ENCODE assay signal across 8 cellular contexts in genomic region chr7:99631311-99632109, GRCh38. TPM values are rescaled to one million over a fixed set of nuclear protein-coding genes. Genes with fewer than 3 reads are reported as not detected.
DNase-seq lines count a peak whose midpoint lies in the region; ATAC-seq and TF ChIP-seq lines count a peak whose summit lies in the region.

No MANE protein-coding gene starts in this region.

- H3K9me3 Mint-ChIP-seq in activated T-helper 1 cell treated with anti-CD3 and anti-CD28 coated beads, Interleukin-12 subunit alpha, Interleukin-12 subunit beta, Interleukin-2, Interleukin-4 antibody, amounts not matched to agents 30 ng/mL and 10 ng/mL and 1 ng/mL, durations not matched to agents 14 hours and 24 hours and 36 hours: no peaks in the 10 kb centered on the region

- H3K79me2 ChIP-seq in hepatocyte: peaks cover 3% of the 10 kb centered on the region

- H3K4me1 ChIP-seq in BE2C (no peaks in the 10 kb centered on the region), hepatocyte (ENCODE audit: insufficient read depth) (no peaks in the 10 kb centered on the region), thymus (ENCODE audit: control insufficient read depth, insufficient read depth, low read length) (no peaks in the 10 kb centered on the region)

- no peak overlapping the region for H2AFZ ChIP-seq in hepatocyte

- peak; percentile 18; the same call in 1 of the 2 replicates for TF ChIP-seq RAD21 in Ishikawa (IDR thresholded peaks at IDR 0.05; ENCODE audit: low read depth)

- H3K27me3 ChIP-seq in BE2C (no peaks in the 10 kb centered on the region), hepatocyte (no peaks in the 10 kb centered on the region), thymus (ENCODE audit: control insufficient read depth, insufficient read depth) (no peaks in the 10 kb centered on the region)

- H3K9me3 ChIP-seq in BE2C: no peaks in the 10 kb centered on the region
- no peaks in the 10 kb centered on the region for H3K9me3 ChIP-seq in hepatocyte (ENCODE audit: low read depth)
- H3K9me3 ChIP-seq in thymus (ENCODE audit: control insufficient read depth): no peaks in the 10 kb centered on the region

- H3K27ac ChIP-seq in hepatocyte (peak overlapping the region; percentile 38), thymus (ENCODE audit: low read depth) (peak overlapping the region; percentile 42)

- TF ChIP-seq CTCF in BE2C (IDR thresholded peaks at IDR 0.05; ENCODE audit: low read depth, low read length): 0 out of 2 replicates have a peak, but pooled peaks have one; percentile 9
- TF ChIP-seq CTCF in hepatocyte (IDR thresholded peaks at IDR 0.05; ENCODE audit: poor library complexity): peak; percentile 51

- no peak for TF ChIP-seq EP300 in Ishikawa (IDR thresholded peaks at IDR 0.05; ENCODE audit: borderline replicate concordance)

- peaks cover 18% of the 10 kb centered on the region for H3K4me1 Mint-ChIP-seq in activated T-helper 1 cell treated with anti-CD3 and anti-CD28 coated beads, Interleukin-12 subunit alpha, Interleukin-12 subunit beta, Interleukin-2, Interleukin-4 antibody, amounts not matched to agents 30 ng/mL and 10 ng/mL and 1 ng/mL, durations not matched to agents 14 hours and 24 hours and 36 hours (ENCODE audit: low read depth)

- H3K4me3 Mint-ChIP-seq in activated T-helper 1 cell treated with anti-CD3 and anti-CD28 coated beads, Interleukin-12 subunit alpha, Interleukin-12 subunit beta, Interleukin-2, Interleukin-4 antibody, amounts not matched to agents 30 ng/mL and 10 ng/mL and 1 ng/mL, durations not matched to agents 14 hours and 24 hours and 36 hours: no peak overlapping the region

- no peaks in the 10 kb centered on the region for H3K9me2 ChIP-seq in hepatocyte (replicated peaks; ENCODE audit: insufficient read depth)

- ATAC-seq in HG02571 (IDR thresholded peaks at IDR 0.05; ENCODE audit: unreplicated experiment) (no peak), HG02763 (IDR thresholded peaks at IDR 0.05; ENCODE audit: unreplicated experiment) (no peak)

- intact Hi-C loops in activated T-helper 1 cell treated with anti-CD3 and anti-CD28 coated beads, Interleukin-12 subunit alpha, Interleukin-12 subunit beta, Interleukin-2, Interleukin-4 antibody, amounts not matched to agents 30 ng/mL and 10 ng/mL and 1 ng/mL, durations not matched to agents 14 hours and 24 hours and 36 hours (cut with micrococcal nuclease): no loop called here

- no peak overlapping the region for H3K4me3 ChIP-seq in BE2C (ENCODE audit: low read depth, low read length)
- no peak overlapping the region for H3K4me3 ChIP-seq in hepatocyte
- H3K4me3 ChIP-seq in thymus (ENCODE audit: low read length): no peak overlapping the region

- WGBS in hepatocyte (ENCODE audit: low lambda C conversion rate, missing lambda C conversion rate): 45% methylated on average over 8 of the region's 8 CpGs
- WGBS in thymus: 90% methylated on average over 8 of the region's 8 CpGs

- DNase-seq in BE2C (no peak), hepatocyte (ENCODE audit: low spot score) (peak; percentile 69), germinal center (ENCODE audit: low spot score) (no peak)
- no peak for DNase-seq in activated T-helper 1 cell treated with anti-CD3 and anti-CD28 coated beads, Interleukin-12 subunit alpha, Interleukin-12 subunit beta, Interleukin-2, Interleukin-4 antibody, amounts not matched to agents 30 ng/mL and 10 ng/mL and 1 ng/mL, durations not matched to agents 14 hours and 24 hours and 36 hours (ENCODE audit: low spot score)

- H4K20me1 ChIP-seq in hepatocyte (ENCODE audit: insufficient read depth, poor library complexity, severe bottlenecking): no peaks in the 10 kb centered on the region

- H3K4me2 ChIP-seq in hepatocyte: no peak overlapping the region

- peak overlapping the region; percentile 75 for H3K27ac Mint-ChIP-seq in activated T-helper 1 cell treated with anti-CD3 and anti-CD28 coated beads, Interleukin-12 subunit alpha, Interleukin-12 subunit beta, Interleukin-2, Interleukin-4 antibody, amounts not matched to agents 30 ng/mL and 10 ng/mL and 1 ng/mL, durations not matched to agents 14 hours and 24 hours and 36 hours

- peaks cover 46% of the 10 kb centered on the region for H3K36me3 ChIP-seq in BE2C
- no peaks in the 10 kb centered on the region for H3K36me3 ChIP-seq in hepatocyte (replicated peaks; ENCODE audit: insufficient read depth, low read depth)
- H3K36me3 ChIP-seq in thymus (ENCODE audit: control insufficient read depth, insufficient read depth): peaks cover 40% of the 10 kb centered on the region

- H3K36me3 Mint-ChIP-seq in activated T-helper 1 cell treated with anti-CD3 and anti-CD28 coated beads, Interleukin-12 subunit alpha, Interleukin-12 subunit beta, Interleukin-2, Interleukin-4 antibody, amounts not matched to agents 30 ng/mL and 10 ng/mL and 1 ng/mL, durations not matched to agents 14 hours and 24 hours and 36 hours (ENCODE audit: low read depth): peaks cover 47% of the 10 kb centered on the region

- H3K27me3 Mint-ChIP-seq in activated T-helper 1 cell treated with anti-CD3 and anti-CD28 coated beads, Interleukin-12 subunit alpha, Interleukin-12 subunit beta, Interleukin-2, Interleukin-4 antibody, amounts not matched to agents 30 ng/mL and 10 ng/mL and 1 ng/mL, durations not matched to agents 14 hours and 24 hours and 36 hours (ENCODE audit: insufficient read depth): no peaks in the 10 kb centered on the region

TF ChIP-seq in Ishikawa, 13 proteins besides CTCF, POLR2A, EP300 and RAD21:
- TF ChIP-seq YY1 (IDR thresholded peaks at IDR 0.05; ENCODE audit: low read depth): no peak

RNA-seq across cellular contexts. Expression of gene ZSCAN25, which starts 14.8 kb away (rescaled TPM):
- 17.5 TPM for polyA plus RNA-seq in BE2C (2012; ENCODE audit: insufficient read depth, insufficient read length, low read depth)
- 31.5 and 32.9 TPM in 2 replicates for total RNA-seq in activated T-helper 1 cell treated with anti-CD3 and anti-CD28 coated beads, Interleukin-12 subunit alpha, Interleukin-12 subunit beta, Interleukin-2, Interleukin-4 antibody, amounts not matched to agents 30 ng/mL and 10 ng/mL and 1 ng/mL, durations not matched to agents 14 hours and 24 hours and 36 hours
- 11.4 and 18.8 TPM in 2 replicates for total RNA-seq in hepatocyte
- polyA plus RNA-seq in hepatocyte (8.4 and 11.4 TPM in 2 replicates), thymus (9.8 TPM)

RNA-seq across cellular contexts. Expression of gene TMEM225B, which starts 33.4 kb away (rescaled TPM):
- polyA plus RNA-seq in BE2C (2012; ENCODE audit: insufficient read depth, insufficient read length, low read depth): 8.8 TPM
- total RNA-seq in activated T-helper 1 cell treated with anti-CD3 and anti-CD28 coated beads, Interleukin-12 subunit alpha, Interleukin-12 subunit beta, Interleukin-2, Interleukin-4 antibody, amounts not matched to agents 30 ng/mL and 10 ng/mL and 1 ng/mL, durations not matched to agents 14 hours and 24 hours and 36 hours: 0.60 and 0.64 TPM in 2 replicates
- total RNA-seq in hepatocyte: 0.20 and 0.24 TPM in 2 replicates
- polyA plus RNA-seq in hepatocyte: 0.12 and 1.8 TPM in 2 replicates
- 2.8 TPM for polyA plus RNA-seq in thymus

RNA-seq across cellular contexts. Expression of gene CYP3A5, which starts 48.3 kb away (rescaled TPM):
- 4.0 TPM for polyA plus RNA-seq in BE2C (2012; ENCODE audit: insufficient read depth, insufficient read length, low read depth)
- not detected in 2 replicates for total RNA-seq in activated T-helper 1 cell treated with anti-CD3 and anti-CD28 coated beads, Interleukin-12 subunit alpha, Interleukin-12 subunit beta, Interleukin-2, Interleukin-4 antibody, amounts not matched to agents 30 ng/mL and 10 ng/mL and 1 ng/mL, durations not matched to agents 14 hours and 24 hours and 36 hours
- total RNA-seq in hepatocyte: 279 and 345 TPM in 2 replicates
- polyA plus RNA-seq in hepatocyte (194 and 228 TPM in 2 replicates), thymus (20.8 TPM)

Comparison
In these comparisons a context has a peak if more than half of its experiments do, and no peak if none do; other contexts are left out.
1. RNA of gene CYP3A5, which starts 48.3 kb away (total RNA-seq): 279 to 345 TPM in hepatocyte; not detected in activated T-helper 1 cell treated with anti-CD3 and anti-CD28 coated beads, Interleukin-12 subunit alpha, Interleukin-12 subunit beta, Interleukin-2, Interleukin-4 antibody, amounts not matched to agents 30 ng/mL and 10 ng/mL and 1 ng/mL, durations not matched to agents 14 hours and 24 hours and 36 hours; every median in the first group is over 100 times any median in the second.